ENCODE assay signal across 26 cellular contexts in genomic region chr4:88227734-88228133, GRCh38.
"Had no signal": no experiment of that assay in that cellular context is flagged by ENCODE, and none has a peak within 500 bp of the region (broad histone marks: within the 10 kb centered on the region; RNA-seq: fewer than 3 reads in every experiment).

No MANE protein-coding gene starts in this region.

- H3K4me1 Mint-ChIP-seq: endodermal cell had no signal

- H3K4me2 ChIP-seq: hepatocyte had no signal

- H3K4me3 ChIP-seq: colonic mucosa, coronary artery, dorsolateral prefrontal cortex, esophagus muscularis mucosa, esophagus squamous epithelium, gastrocnemius medialis, gastroesophageal sphincter, heart right ventricle, hepatocyte had no signal

- H3K27ac Mint-ChIP-seq: dendritic cell treated with granulocyte-macrophage colony-stimulating factor and Interleukin-4, amounts not matched to agents 40 ng/mL and 50 ng/mL, for 4 days; effector memory CD8-positive, alpha-beta T cell; endodermal cell had no signal

- H3K27me3 ChIP-seq: colonic mucosa, dorsolateral prefrontal cortex, esophagus muscularis mucosa, esophagus squamous epithelium, foreskin keratinocyte, gastrocnemius medialis, gastroesophageal sphincter, heart right ventricle, hepatocyte had no signal

- H3K79me2 ChIP-seq: hepatocyte had no signal

- ATAC-seq: effector memory CD8-positive, alpha-beta T cell; esophagus mucosa; foreskin keratinocyte; gastrocnemius medialis; gastroesophageal sphincter; heart right ventricle had no signal

- H3K27ac ChIP-seq: colonic mucosa, coronary artery, dorsolateral prefrontal cortex, epithelial cell of prostate, esophagus muscularis mucosa, esophagus squamous epithelium, foreskin keratinocyte, gastrocnemius medialis, gastroesophageal sphincter, heart right ventricle, hepatocyte had no signal

- H3K4me3 Mint-ChIP-seq: dendritic cell treated with granulocyte-macrophage colony-stimulating factor and Interleukin-4, amounts not matched to agents 40 ng/mL and 50 ng/mL, for 4 days; effector memory CD8-positive, alpha-beta T cell; endodermal cell had no signal

- H3K27me3 Mint-ChIP-seq: dendritic cell treated with granulocyte-macrophage colony-stimulating factor and Interleukin-4, amounts not matched to agents 40 ng/mL and 50 ng/mL, for 4 days had no signal

- H3K36me3 ChIP-seq: colonic mucosa, esophagus muscularis mucosa, esophagus squamous epithelium, gastrocnemius medialis, gastroesophageal sphincter, heart right ventricle had no signal

- H2AFZ ChIP-seq: hepatocyte had no signal

- DNase-seq: colonic mucosa; cortex of kidney; dorsolateral prefrontal cortex; effector CD4-positive, alpha-beta T cell; effector CD8-positive, alpha-beta T cell; effector memory CD4-positive, alpha-beta T cell; effector memory CD8-positive, alpha-beta T cell; endodermal cell; erythroblast; esophagus squamous epithelium; foreskin fibroblast; foreskin keratinocyte; foreskin melanocyte; gastrocnemius medialis; glutamatergic neuron; heart right ventricle had no signal

- H3K4me1 ChIP-seq: colonic mucosa, foreskin keratinocyte had no signal

- H3K9me3 ChIP-seq: colonic mucosa, esophagus muscularis mucosa, esophagus squamous epithelium, gastrocnemius medialis, gastroesophageal sphincter had no signal

- FAIRE-seq: colon, endometrium, frontal cortex had no signal
